Comparison of ENCODE assay signal across 20 cellular contexts in the genomic region with DNA sequence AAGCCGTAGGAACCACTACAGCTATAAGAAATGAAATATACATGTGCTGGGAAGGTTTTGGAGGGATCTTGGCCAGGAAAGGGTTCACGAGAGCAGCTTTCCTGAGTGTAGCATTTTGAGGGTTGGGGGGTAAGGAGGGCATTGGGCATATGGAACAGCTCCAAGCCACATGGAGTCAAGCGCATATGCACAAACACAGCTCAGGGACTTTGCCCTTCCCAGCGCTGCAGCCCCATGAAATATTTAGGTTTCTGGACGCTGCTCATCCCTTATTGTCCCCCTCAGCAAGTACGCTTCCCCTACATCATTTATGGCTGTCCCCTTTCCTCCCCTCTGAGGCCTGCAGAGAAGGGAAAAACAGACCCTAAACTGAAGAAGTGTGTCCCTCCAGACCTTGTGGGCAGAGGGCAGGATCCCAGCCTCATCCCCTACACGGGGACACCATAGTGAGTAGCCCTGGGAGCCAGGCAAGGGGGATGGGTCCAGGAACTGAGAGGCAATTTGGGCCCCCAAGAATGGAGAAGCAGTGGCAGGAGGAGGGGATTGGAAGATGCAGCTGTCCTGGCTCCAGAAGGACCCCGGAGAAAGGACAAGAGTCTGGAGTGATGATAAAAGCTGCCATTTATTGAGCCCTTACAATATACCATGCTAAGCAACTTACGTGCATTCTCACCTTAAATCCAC. TPM values are rescaled to one million over a fixed set of nuclear protein-coding genes. Genes with fewer than 3 reads are reported as not detected.
A peak's percentile ranks its signal among the peaks of the same experiment; 100 is the strongest.
DNase-seq lines count a peak whose midpoint lies in the region; ATAC-seq, FAIRE-seq and TF ChIP-seq lines count a peak whose summit lies in the region.
"Had no signal": no experiment of that assay in that cellular context is flagged by ENCODE, and none has a peak within 500 bp of the region (broad histone marks: within the 10 kb centered on the region; RNA-seq: fewer than 3 reads in every experiment).

No MANE protein-coding gene starts in this region.

- DNase-seq in breast epithelium (ENCODE audit: low spot score in 2 of 2) (no peak), MCF 10A (ENCODE audit: unreplicated experiment) (no peak), kidney (peak; percentile 13), type B pancreatic cell (ENCODE audit: extremely low spot score, unreplicated experiment) (no peak), NCI-H2029 treated with DMSO at 0.1 percent for 48 hours (lab: John Stamatoyannopoulos, UW) (no peak)
- DNase-seq: activated CD4-positive, alpha-beta T cell treated with anti-CD3 and anti-CD28 coated beads for 36 hours; activated CD8-positive, alpha-beta memory T cell treated with anti-CD3 and anti-CD28 coated beads for 24 hours; activated gamma-delta T cell treated with Interleukin-2 at 50 U/mL for 16 hours; activated T-cell treated with anti-CD3 and anti-CD28 coated beads, Interleukin-2, amount 50 U/mL, for 1 hour; body of pancreas; CD4-positive, alpha-beta memory T cell; islet precursor cell had no signal

- BruUV-seq in MCF 10A (replicated peaks; lab: Mats Ljungman, UMichigan) = no TSS peak

- H3K36me3 Mint-ChIP-seq in MCF 10A (ENCODE audit: insufficient read depth, unreplicated experiment) (no peaks in the 10 kb centered on the region), type B pancreatic cell (no peaks in the 10 kb centered on the region)

- H3K9me3 Mint-ChIP-seq in MCF 10A (ENCODE audit: unreplicated experiment) (no peaks in the 10 kb centered on the region), type B pancreatic cell (no peaks in the 10 kb centered on the region)
- H3K9me3 Mint-ChIP-seq: activated naive CD8-positive, alpha-beta T cell treated with anti-CD3 and anti-CD28 coated beads, Interleukin-2, amount 50 U/mL, for 24 hours; CD4-positive, alpha-beta memory T cell had no signal

- no peak for TF ChIP-seq POLR2A in breast epithelium (IDR thresholded peaks at IDR 0.05)

- H3K4me2 ChIP-seq in parathyroid adenoma (ENCODE audit: low read length) = peak overlapping the region; percentile 50

- H3K4me3 ChIP-seq in breast epithelium = no peak overlapping the region
- no peak overlapping the region for H3K4me3 ChIP-seq in kidney (ENCODE audit: low read length in 2 of 2)
- no peak overlapping the region for H3K4me3 ChIP-seq in parathyroid adenoma (ENCODE audit: low read depth, low read length)
- H3K4me3 ChIP-seq: body of pancreas, suprapubic skin had no signal

- H3K4me1 ChIP-seq in breast epithelium (peaks cover 7 to 27% of the 10 kb centered on the region in 2 donors), kidney (ENCODE audit: control insufficient read depth in 1 of 2, insufficient read depth in 1 of 2, low read depth in 1 of 2, low read length in 2 of 2) (peaks cover 63 to 66% of the 10 kb centered on the region in 2 donors), parathyroid adenoma (peaks cover 48% of the 10 kb centered on the region)

- POLR2A ChIA-PET in MCF 10A (lab: Yijun Ruan, JAX) = interaction anchor here (0.6 to 1.8 kb wide), 3 partner anchors 13 to 250 kb away, joined by 3 to 4 read pairs (median 3); no protein-coding TSS in a partner anchor

- H3K27ac ChIP-seq in breast epithelium (peak overlapping the region; percentile 86 to 91), kidney (ENCODE audit: low read depth in 2 of 2, low read length in 2 of 2) (peak overlapping the region; percentile 87 to 90), parathyroid adenoma (no peak overlapping the region)
- H3K27ac ChIP-seq: 22Rv1 had no signal

- TF ChIP-seq CTCF in breast epithelium (IDR thresholded peaks at IDR 0.05) (no peak), MCF 10A (IDR thresholded peaks at IDR 0.05; ENCODE audit: unreplicated experiment) (no peak), kidney (IDR thresholded peaks at IDR 0.05; ENCODE audit: borderline replicate concordance, extremely low read depth, insufficient read depth) (no peak), parathyroid adenoma (IDR thresholded peaks at IDR 0.05) (no peak), type B pancreatic cell (conservative IDR thresholded peaks at IDR 0.05) (no peak)

- H3K79me2 ChIP-seq in parathyroid adenoma = no peaks in the 10 kb centered on the region

- FAIRE-seq in kidney (lab: Jason Lieb, UNC) = no peak
- FAIRE-seq: colon had no signal

- intact Hi-C loops in breast epithelium (cut with DNase I; ENCODE audit: low total_unique reads) (no loop called here), MCF 10A (cut with micrococcal nuclease) (no loop called here), kidney (cut with DNase I) (no loop called here)

- H3K9ac ChIP-seq in kidney (ENCODE audit: low read length in 2 of 2) = peak overlapping the region in 1 of 2 donors; percentile 35
- H3K9ac ChIP-seq in parathyroid adenoma = no peak overlapping the region

- no peak for ATAC-seq in activated CD4-positive, CD25-positive, alpha-beta regulatory T cell treated with anti-CD3 and anti-CD28 coated beads, Interleukin-2, amount 50 U/mL, for 24 hours
- no peak for ATAC-seq in HG02623 (IDR thresholded peaks at IDR 0.05; ENCODE audit: unreplicated experiment)
- ATAC-seq: body of pancreas had no signal

- H3K4me1 Mint-ChIP-seq in MCF 10A (ENCODE audit: insufficient read depth, unreplicated experiment) (peaks cover 36% of the 10 kb centered on the region), type B pancreatic cell (ENCODE audit: unreplicated experiment) (peaks cover 14% of the 10 kb centered on the region)

- CTCF ChIA-PET in MCF 10A (lab: Yijun Ruan, JAX) = interaction anchor here (0.8 to 1.5 kb wide), 6 partner anchors 12 to 152 kb away, joined by 3 read pairs; no protein-coding TSS in a partner anchor

- no peak overlapping the region for H2AFZ ChIP-seq in parathyroid adenoma

- H3K9me3 ChIP-seq in breast epithelium (no peaks in the 10 kb centered on the region), kidney (ENCODE audit: control insufficient read depth in 1 of 2, low read length in 2 of 2) (no peaks in the 10 kb centered on the region), parathyroid adenoma (ENCODE audit: control insufficient read depth, low read length) (no peaks in the 10 kb centered on the region)
- H3K9me3 ChIP-seq: body of pancreas, suprapubic skin had no signal

- no peaks in the 10 kb centered on the region for H3K27me3 ChIP-seq in breast epithelium
- no peaks in the 10 kb centered on the region for H3K27me3 ChIP-seq in parathyroid adenoma (ENCODE audit: control insufficient read depth, insufficient read depth, low read length)
- H3K27me3 ChIP-seq: body of pancreas had no signal

- H3K27ac Mint-ChIP-seq in MCF 10A (ENCODE audit: low read depth, unreplicated experiment) = no peak overlapping the region
- no peak overlapping the region for H3K27ac Mint-ChIP-seq in type B pancreatic cell
- H3K27ac Mint-ChIP-seq: activated CD4-positive, alpha-beta T cell treated with anti-CD3 and anti-CD28 coated beads for 36 hours; activated naive CD8-positive, alpha-beta T cell treated with anti-CD3 and anti-CD28 coated beads, Interleukin-2, amount 50 U/mL, for 24 hours; CD4-positive, alpha-beta memory T cell had no signal

- no peaks in the 10 kb centered on the region for H3K36me3 ChIP-seq in breast epithelium
- no peaks in the 10 kb centered on the region for H3K36me3 ChIP-seq in kidney (ENCODE audit: control insufficient read depth in 1 of 2, insufficient read depth in 2 of 2, low read length in 2 of 2)
- no peaks in the 10 kb centered on the region for H3K36me3 ChIP-seq in parathyroid adenoma (ENCODE audit: control insufficient read depth, insufficient read depth, low read length)
- H3K36me3 ChIP-seq: suprapubic skin had no signal

- H3K27me3 Mint-ChIP-seq in MCF 10A (ENCODE audit: insufficient read depth, unreplicated experiment) (no peaks in the 10 kb centered on the region), type B pancreatic cell (no peaks in the 10 kb centered on the region)

- H3K4me3 Mint-ChIP-seq in MCF 10A (ENCODE audit: unreplicated experiment) (no peak overlapping the region), type B pancreatic cell (no peak overlapping the region)
- H3K4me3 Mint-ChIP-seq: activated CD4-positive, alpha-beta T cell treated with anti-CD3 and anti-CD28 coated beads for 36 hours; activated naive CD8-positive, alpha-beta T cell treated with anti-CD3 and anti-CD28 coated beads, Interleukin-2, amount 50 U/mL, for 24 hours; CD4-positive, alpha-beta memory T cell had no signal

RNA-seq across cellular contexts. Expression of gene PCDH1, which starts 33.7 kb away (rescaled TPM):
- 10 to 100 TPM; 28.3 to 72.7 (median 65.9) TPM for total RNA-seq in breast epithelium
- 9.9 and 15.7 TPM in 2 replicates for total RNA-seq in MCF 10A (2022)
- 147 TPM for total RNA-seq in kidney
- 37.3 TPM for polyA plus RNA-seq in kidney (ENCODE audit: insufficient read depth, low read depth, low replicate concordance)
- total RNA-seq in type B pancreatic cell (ENCODE audit: low replicate concordance) = 22.8 and 41.7 TPM in 2 replicates
- total RNA-seq: activated CD4-positive, alpha-beta T cell treated with anti-CD3 and anti-CD28 coated beads for 36 hours; CD4-positive, alpha-beta memory T cell; T-helper 1 cell treated with Interleukin-12 subunit alpha and Interleukin-12 subunit beta and Interleukin-4 antibody, amounts not matched to agents 30 ng/mL and 1 ng/mL, for 36 hours had no signal
- polyA plus RNA-seq: CD4-positive, alpha-beta memory T cell had no signal
